Comparison of ENCODE assay signal across 22 cellular contexts in genomic region chr22:27163162-27164137, GRCh38.
"Had no signal": no experiment of that assay in that cellular context is flagged by ENCODE, and none has a peak within 500 bp of the region (broad histone marks: within the 10 kb centered on the region; RNA-seq: fewer than 3 reads in every experiment).

No MANE protein-coding gene starts in this region.

- H3K27ac Mint-ChIP-seq: natural killer cell; stimulated activated naive B cell treated with anti-CD40 and anti-IgM and Interleukin-4, amounts not matched to agents 10 μg/mL and 1 μg/mL and 100 μg/mL, for 72 hours; stimulated activated naive CD8-positive, alpha-beta T cell treated with anti-CD3 and anti-CD28 coated beads, Interleukin-15, amount 100 ng/mL, for 72 hours had no signal

- H3K9me3 ChIP-seq: colonic mucosa, mucosa of descending colon, ovary, right atrium auricular region, sigmoid colon, testis, tibial nerve, upper lobe of right lung had no signal

- H3K4me1 Mint-ChIP-seq: natural killer cell; stimulated activated naive B cell treated with anti-CD40 and anti-IgM and Interleukin-4, amounts not matched to agents 10 μg/mL and 1 μg/mL and 100 μg/mL, for 72 hours; stimulated activated naive CD8-positive, alpha-beta T cell treated with anti-CD3 and anti-CD28 coated beads, Interleukin-15, amount 100 ng/mL, for 72 hours had no signal

- H3K4me3 Mint-ChIP-seq: natural killer cell; neural crest cell; stimulated activated naive B cell treated with anti-CD40 and anti-IgM and Interleukin-4, amounts not matched to agents 10 μg/mL and 1 μg/mL and 100 μg/mL, for 72 hours; stimulated activated naive CD8-positive, alpha-beta T cell treated with anti-CD3 and anti-CD28 coated beads, Interleukin-15, amount 100 ng/mL, for 72 hours had no signal

- H3K27me3 ChIP-seq: colonic mucosa, ovary, right atrium auricular region, sigmoid colon, testis, tibial nerve had no signal

- DNase-seq: colonic mucosa; effector CD4-positive, alpha-beta T cell; foreskin melanocyte; head of caudate nucleus; kidney glomerular epithelial cell; mammary epithelial cell; mucosa of descending colon; natural killer cell; nucleus accumbens; ovary; sigmoid colon; stimulated activated CD4-positive, alpha-beta T cell treated with anti-CD3 and anti-CD28 coated beads, Interleukin-2, amount 100 ng/mL, for 24 hours; stimulated activated CD4-positive, alpha-beta T cell treated with anti-CD3 and anti-CD28 coated beads, Interleukin-4, amount 100 ng/mL, for 4 hours; stimulated activated naive B cell treated with anti-CD40 and anti-IgM and Interleukin-4, amounts not matched to agents 10 μg/mL and 1 μg/mL and 100 μg/mL, for 72 hours; stimulated activated naive CD8-positive, alpha-beta T cell treated with anti-CD3 and anti-CD28 coated beads, Interleukin-15, amount 100 ng/mL, for 72 hours; testis; upper lobe of right lung had no signal

- ATAC-seq: mucosa of descending colon; natural killer cell; stimulated activated naive B cell treated with anti-CD40 and anti-IgM and Interleukin-4, amounts not matched to agents 10 μg/mL and 1 μg/mL and 100 μg/mL, for 72 hours; stimulated activated naive CD8-positive, alpha-beta T cell treated with anti-CD3 and anti-CD28 coated beads, Interleukin-15, amount 100 ng/mL, for 72 hours; upper lobe of right lung had no signal

- H3K27ac ChIP-seq: colonic mucosa, hepatocyte, ovary, right atrium auricular region, sigmoid colon, skin epidermis, testis, tibial nerve, upper lobe of right lung had no signal

- H3K36me3 Mint-ChIP-seq: natural killer cell; stimulated activated naive B cell treated with anti-CD40 and anti-IgM and Interleukin-4, amounts not matched to agents 10 μg/mL and 1 μg/mL and 100 μg/mL, for 72 hours had no signal

- H3K4me1 ChIP-seq: colonic mucosa, right atrium auricular region, sigmoid colon, testis, upper lobe of right lung had no signal

- H3K36me3 ChIP-seq: colonic mucosa, ovary, right atrium auricular region, sigmoid colon, tibial nerve, upper lobe of right lung had no signal

- H3K4me3 ChIP-seq: colonic mucosa, hepatocyte, mucosa of descending colon, ovary, right atrium auricular region, sigmoid colon, skin epidermis, testis, tibial nerve, upper lobe of right lung had no signal

- H3K9me3 Mint-ChIP-seq: natural killer cell; neural crest cell; stimulated activated naive CD8-positive, alpha-beta T cell treated with anti-CD3 and anti-CD28 coated beads, Interleukin-15, amount 100 ng/mL, for 72 hours had no signal
